17 cellular contexts compared by ENCODE assay signal in genomic region chr13:110773480-110773879, GRCh38. TPM values are rescaled to one million over a fixed set of nuclear protein-coding genes. Genes with fewer than 3 reads are reported as not detected.
DNase-seq lines count a peak whose midpoint lies in the region; ATAC-seq and TF ChIP-seq lines count a peak whose summit lies in the region.
"Had no signal": no experiment of that assay in that cellular context is flagged by ENCODE, and none has a peak within 500 bp of the region (broad histone marks: within the 10 kb centered on the region; RNA-seq: fewer than 3 reads in every experiment).

No MANE protein-coding gene starts in this region.

- H3K4me3 Mint-ChIP-seq in immature natural killer cell (no peak overlapping the region), natural killer cell (no peak overlapping the region)
- no peak overlapping the region for H3K4me3 Mint-ChIP-seq in stimulated activated naive B cell treated with anti-CD40 and anti-IgM and Interleukin-4, amounts not matched to agents 10 μg/mL and 1 μg/mL and 100 μg/mL, for 72 hours
- H3K4me3 Mint-ChIP-seq: CD4-positive, alpha-beta T cell; CD8-positive, alpha-beta T cell had no signal

- no peaks in the 10 kb centered on the region for H3K4me1 ChIP-seq in right cardiac atrium (ENCODE audit: control insufficient read depth, insufficient read depth, low read length)
- H3K4me1 ChIP-seq: BE2C, Caco-2 had no signal

- H3K27me3 Mint-ChIP-seq in immature natural killer cell (ENCODE audit: low read depth in 3 of 3): peaks cover 5 to 11% (median 6%) of the 10 kb centered on the region in 3 donors
- H3K27me3 Mint-ChIP-seq in natural killer cell (ENCODE audit: low read depth in 2 of 2): peaks cover 3 to 7% of the 10 kb centered on the region in 2 donors
- peaks cover 0 to 13% of the 10 kb centered on the region in 2 donors for H3K27me3 Mint-ChIP-seq in stimulated activated naive B cell treated with anti-CD40 and anti-IgM and Interleukin-4, amounts not matched to agents 10 μg/mL and 1 μg/mL and 100 μg/mL, for 72 hours

- DNase-seq in immature natural killer cell: peak in 2 of 3 donors; percentile 5 to 14
- no peak for DNase-seq in natural killer cell
- no peak for DNase-seq in stimulated activated naive B cell treated with anti-CD40 and anti-IgM and Interleukin-4, amounts not matched to agents 10 μg/mL and 1 μg/mL and 100 μg/mL, for 72 hours
- no peak for DNase-seq in GF-D8 (lab: John Stamatoyannopoulos, UW)
- no peak for DNase-seq in right cardiac atrium
- DNase-seq: 8988T; ACHN; BE2C; Caco-2; Calu3; CD4-positive, alpha-beta T cell; CD8-positive, alpha-beta T cell; DMS79 treated with DMSO at 0.1 percent for 48 hours had no signal

- WGBS in right cardiac atrium: 81% methylated on average over 7 of the region's 7 CpGs

- no peak overlapping the region for H3K27ac ChIP-seq in right cardiac atrium (ENCODE audit: low read length)
- H3K27ac ChIP-seq: BLaER1, C4-2B had no signal

- no peak for TF ChIP-seq CTCF in natural killer cell (IDR thresholded peaks at IDR 0.05)

- H3K27ac Mint-ChIP-seq in immature natural killer cell (peak overlapping the region in 3 of 6 donors; percentile 1 to 58 (median 17)), natural killer cell (peak overlapping the region in 1 of 2 donors; percentile 5)
- peak overlapping the region; percentile 16 for H3K27ac Mint-ChIP-seq in stimulated activated naive B cell treated with anti-CD40 and anti-IgM and Interleukin-4, amounts not matched to agents 10 μg/mL and 1 μg/mL and 100 μg/mL, for 72 hours
- H3K27ac Mint-ChIP-seq: CD4-positive, alpha-beta T cell; CD8-positive, alpha-beta T cell had no signal

- intact Hi-C loops in natural killer cell (cut with micrococcal nuclease): no loop called here
- intact Hi-C loops in right cardiac atrium (cut with DNase I): no loop called here

- H3K36me3 Mint-ChIP-seq in immature natural killer cell: no peaks in the 10 kb centered on the region
- no peaks in the 10 kb centered on the region for H3K36me3 Mint-ChIP-seq in natural killer cell
- no peaks in the 10 kb centered on the region for H3K36me3 Mint-ChIP-seq in stimulated activated naive B cell treated with anti-CD40 and anti-IgM and Interleukin-4, amounts not matched to agents 10 μg/mL and 1 μg/mL and 100 μg/mL, for 72 hours
- H3K36me3 Mint-ChIP-seq: CD8-positive, alpha-beta T cell had no signal

- H3K9me3 Mint-ChIP-seq in immature natural killer cell (no peaks in the 10 kb centered on the region), natural killer cell (no peaks in the 10 kb centered on the region)
- no peaks in the 10 kb centered on the region for H3K9me3 Mint-ChIP-seq in stimulated activated naive B cell treated with anti-CD40 and anti-IgM and Interleukin-4, amounts not matched to agents 10 μg/mL and 1 μg/mL and 100 μg/mL, for 72 hours
- H3K9me3 Mint-ChIP-seq: CD4-positive, alpha-beta T cell; CD8-positive, alpha-beta T cell had no signal

- ATAC-seq in natural killer cell: peak in 2 of 3 donors; percentile 46 to 69
- no peak for ATAC-seq in stimulated activated naive B cell treated with anti-CD40 and anti-IgM and Interleukin-4, amounts not matched to agents 10 μg/mL and 1 μg/mL and 100 μg/mL, for 72 hours (replicated peaks)
- no peak for ATAC-seq in right cardiac atrium
- ATAC-seq in GM21515 (IDR thresholded peaks at IDR 0.05; ENCODE audit: unreplicated experiment): no peak
- ATAC-seq: CD8-positive, alpha-beta T cell; GM12878 had no signal

- H3K4me1 Mint-ChIP-seq in immature natural killer cell: peaks cover 21 to 31% of the 10 kb centered on the region in 2 donors
- H3K4me1 Mint-ChIP-seq in natural killer cell: peaks cover 0 to 27% of the 10 kb centered on the region in 2 donors
- H3K4me1 Mint-ChIP-seq in stimulated activated naive B cell treated with anti-CD40 and anti-IgM and Interleukin-4, amounts not matched to agents 10 μg/mL and 1 μg/mL and 100 μg/mL, for 72 hours: peaks cover 2 to 11% of the 10 kb centered on the region in 2 donors

- H3K27me3 ChIP-seq in right cardiac atrium (ENCODE audit: control insufficient read depth, insufficient read depth): no peaks in the 10 kb centered on the region
- H3K27me3 ChIP-seq: BLaER1 had no signal

- no peak overlapping the region for H3K4me3 ChIP-seq in right cardiac atrium (ENCODE audit: low read length)
- H3K4me3 ChIP-seq: BLaER1, GM12878 had no signal

- H3K9me3 ChIP-seq in right cardiac atrium (ENCODE audit: control insufficient read depth, low read length): no peaks in the 10 kb centered on the region
- H3K9me3 ChIP-seq: BE2C, BLaER1, Caco-2 had no signal

RNA-seq across cellular contexts. Expression of gene ING1, which starts 60.0 kb away (rescaled TPM):
- 10 to 100 TPM; 12.6 to 20.1 (median 17.6) TPM for polyA plus RNA-seq in immature natural killer cell
- total RNA-seq in natural killer cell: 10 to 100 TPM; 12.6 to 22.5 (median 15.5) TPM
- total RNA-seq in right cardiac atrium: 1 to 10 TPM; 6.2 to 8.7 (median 7.7) TPM
- polyA plus RNA-seq in right cardiac atrium: 6.6 TPM

Comparison
In these comparisons a context has a peak if more than half of its experiments do, and no peak if none do; other contexts are left out.
1. DNase-seq: peak in immature natural killer cell (2 of 3); none in natural killer cell (single experiment), stimulated activated naive B cell treated with anti-CD40 and anti-IgM and Interleukin-4, amounts not matched to agents 10 μg/mL and 1 μg/mL and 100 μg/mL, for 72 hours (single experiment), GF-D8 (single experiment) and right cardiac atrium (0 of 3).
2. ATAC-seq: peak in natural killer cell (2 of 3); none in stimulated activated naive B cell treated with anti-CD40 and anti-IgM and Interleukin-4, amounts not matched to agents 10 μg/mL and 1 μg/mL and 100 μg/mL, for 72 hours (0 of 2), right cardiac atrium (0 of 2) and GM21515 (single experiment).